Comparison of ENCODE assay signal across 1 cellular context in the genomic region with DNA sequence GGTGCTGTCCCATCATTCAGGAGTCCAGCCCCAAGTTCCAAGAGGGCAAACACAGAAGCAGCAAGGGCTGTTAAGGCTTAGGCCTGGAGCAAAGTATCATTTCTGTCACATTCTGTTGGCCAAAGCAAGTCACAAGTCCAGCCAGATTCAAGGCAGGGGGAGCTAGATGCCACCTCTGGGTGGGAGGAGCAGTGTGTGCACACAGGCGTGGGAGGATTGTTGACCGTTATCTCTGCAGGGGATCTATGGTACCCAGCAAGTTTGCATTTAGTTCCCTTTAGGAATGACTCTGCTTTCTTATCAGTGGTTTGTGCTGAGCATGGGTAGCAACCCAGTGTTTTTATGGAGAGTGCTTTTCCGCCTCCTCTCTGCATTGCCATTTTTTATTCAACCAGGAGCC.
TF ChIP-seq lines count a peak whose summit lies in the region.

No MANE protein-coding gene starts in this region.

TF ChIP-seq in H1, 55 proteins besides CTCF, POLR2A, EP300 and RAD21 (continued from another document):
- TF ChIP-seq, protein P1, sequence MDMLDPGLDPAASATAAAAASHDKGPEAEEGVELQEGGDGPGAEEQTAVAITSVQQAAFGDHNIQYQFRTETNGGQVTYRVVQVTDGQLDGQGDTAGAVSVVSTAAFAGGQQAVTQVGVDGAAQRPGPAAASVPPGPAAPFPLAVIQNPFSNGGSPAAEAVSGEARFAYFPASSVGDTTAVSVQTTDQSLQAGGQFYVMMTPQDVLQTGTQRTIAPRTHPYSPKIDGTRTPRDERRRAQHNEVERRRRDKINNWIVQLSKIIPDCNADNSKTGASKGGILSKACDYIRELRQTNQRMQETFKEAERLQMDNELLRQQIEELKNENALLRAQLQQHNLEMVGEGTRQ (IDR thresholded peaks at IDR 0.05; ENCODE audit: low read length), result no peak
- no peak for TF ChIP-seq YY1 (IDR thresholded peaks at IDR 0.05; ENCODE audit: low read depth, low read length)
- no peak for TF ChIP-seq CHD1 (IDR thresholded peaks at IDR 0.05; ENCODE audit: low read depth, low read length)
